ENCODE assay signal across 23 cellular contexts in genomic region chr9:113612216-113612747, GRCh38.
"Had no signal": no experiment of that assay in that cellular context is flagged by ENCODE, and none has a peak within 500 bp of the region (broad histone marks: within the 10 kb centered on the region; RNA-seq: fewer than 3 reads in every experiment).

No MANE protein-coding gene starts in this region.

- H3K4me3 ChIP-seq: dorsolateral prefrontal cortex, esophagus muscularis mucosa, hepatocyte, ovary, psoas muscle, right atrium auricular region, testis had no signal

- H3K9ac ChIP-seq: SK-N-SH had no signal

- H3K9me3 Mint-ChIP-seq: activated naive CD4-positive, alpha-beta T cell treated with anti-CD3 and anti-CD28 coated beads, Interleukin-2, amount 10 ng/mL, durations not matched to agents 7 days and 5 days; activated T-cell treated with anti-CD3 and anti-CD28 coated beads, Interleukin-2, amount 50 U/mL, for 4 hours; effector memory CD8-positive, alpha-beta T cell; immature natural killer cell; memory B cell; type B pancreatic cell; WTC11 had no signal

- H3K27ac Mint-ChIP-seq: activated naive CD4-positive, alpha-beta T cell treated with anti-CD3 and anti-CD28 coated beads, Interleukin-2, amount 10 ng/mL, durations not matched to agents 7 days and 5 days; effector memory CD8-positive, alpha-beta T cell; immature natural killer cell; memory B cell; stimulated activated naive B cell treated with anti-CD40 and anti-IgM and Interleukin-4, amounts not matched to agents 10 μg/mL and 1 μg/mL and 100 μg/mL, for 72 hours; type B pancreatic cell; WTC11 had no signal

- DNase-seq: activated effector memory CD4-positive, alpha-beta T cell treated with Interleukin-2 at 50 U/mL for 16 hours; activated naive CD4-positive, alpha-beta T cell treated with anti-CD3 and anti-CD28 coated beads, Interleukin-2, amount 10 ng/mL, durations not matched to agents 7 days and 5 days; activated T-cell treated with anti-CD3 and anti-CD28 coated beads, Interleukin-2, amount 50 U/mL, for 4 hours; anterior cingulate cortex; brain microvascular endothelial cell; caudate nucleus; dorsolateral prefrontal cortex; effector memory CD8-positive, alpha-beta T cell; immature natural killer cell; psoas muscle; SHP77 treated with DMSO at 0.1 percent for 48 hours; SK-N-SH; stimulated activated CD4-positive, alpha-beta T cell treated with anti-CD3 and anti-CD28 coated beads, Interleukin-2, amount 100 ng/mL, for 24 hours; stimulated activated naive B cell treated with anti-CD40 and anti-IgM and Interleukin-4, amounts not matched to agents 10 μg/mL and 1 μg/mL and 100 μg/mL, for 72 hours; testis had no signal

- H3K27me3 ChIP-seq: brain microvascular endothelial cell, dorsolateral prefrontal cortex, esophagus muscularis mucosa, hepatocyte, ovary, right atrium auricular region, testis had no signal

- H3K79me2 ChIP-seq: hepatocyte had no signal

- H3K4me1 Mint-ChIP-seq: activated naive CD4-positive, alpha-beta T cell treated with anti-CD3 and anti-CD28 coated beads, Interleukin-2, amount 10 ng/mL, durations not matched to agents 7 days and 5 days; immature natural killer cell had no signal

- H3K4me2 ChIP-seq: hepatocyte, SK-N-SH had no signal

- H3K4me3 Mint-ChIP-seq: activated naive CD4-positive, alpha-beta T cell treated with anti-CD3 and anti-CD28 coated beads, Interleukin-2, amount 10 ng/mL, durations not matched to agents 7 days and 5 days; activated T-cell treated with anti-CD3 and anti-CD28 coated beads, Interleukin-2, amount 50 U/mL, for 4 hours; effector memory CD8-positive, alpha-beta T cell; immature natural killer cell; memory B cell; stimulated activated naive B cell treated with anti-CD40 and anti-IgM and Interleukin-4, amounts not matched to agents 10 μg/mL and 1 μg/mL and 100 μg/mL, for 72 hours; type B pancreatic cell; WTC11 had no signal

- H3K36me3 ChIP-seq: brain microvascular endothelial cell, esophagus muscularis mucosa, ovary, right atrium auricular region had no signal

- FAIRE-seq: frontal cortex had no signal

- H3K9me3 ChIP-seq: esophagus muscularis mucosa, ovary, psoas muscle, right atrium auricular region, SK-N-SH, testis had no signal

- H3K27me3 Mint-ChIP-seq: effector memory CD8-positive, alpha-beta T cell; stimulated activated naive B cell treated with anti-CD40 and anti-IgM and Interleukin-4, amounts not matched to agents 10 μg/mL and 1 μg/mL and 100 μg/mL, for 72 hours; type B pancreatic cell had no signal

- H3K36me3 Mint-ChIP-seq: activated naive CD4-positive, alpha-beta T cell treated with anti-CD3 and anti-CD28 coated beads, Interleukin-2, amount 10 ng/mL, durations not matched to agents 7 days and 5 days; immature natural killer cell; memory B cell; type B pancreatic cell; WTC11 had no signal

- H3K27ac ChIP-seq: brain microvascular endothelial cell, dorsolateral prefrontal cortex, esophagus muscularis mucosa, hepatocyte, ovary, psoas muscle, right atrium auricular region, testis had no signal

- H2AFZ ChIP-seq: hepatocyte had no signal
